ENCODE assay signal across 8 cellular contexts in genomic region chr18:36298113-36298701, GRCh38. TPM values are rescaled to one million over a fixed set of nuclear protein-coding genes. Genes with fewer than 3 reads are reported as not detected.
A peak's percentile ranks its signal among the peaks of the same experiment; 100 is the strongest.
DNase-seq lines count a peak whose midpoint lies in the region; ATAC-seq and TF ChIP-seq lines count a peak whose summit lies in the region.

No MANE protein-coding gene starts in this region.

- peak overlapping the region; percentile 65 for H3K4me3 ChIP-seq in HUES64 (ENCODE audit: low read length)
- peak overlapping the region; percentile 58 to 67 for H3K4me3 ChIP-seq in cardiac fibroblast (replicated peaks in 1 of 2; ENCODE audit: low read depth in 2 of 2, low read length in 2 of 2)
- peak overlapping the region; percentile 41 for H3K4me3 ChIP-seq in lung

- peak overlapping the region; percentile 73 for H3K9ac ChIP-seq in HUES64 (ENCODE audit: low read depth, low read length)

- H3K36me3 ChIP-seq in HUES64 (ENCODE audit: insufficient read depth, low read length), result no peaks in the 10 kb centered on the region
- H3K36me3 ChIP-seq in lung (ENCODE audit: control insufficient read depth in 2 of 2, insufficient read depth in 2 of 2, low read length in 2 of 2), result no peaks in the 10 kb centered on the region

- H3K27me3 ChIP-seq in HUES64 (ENCODE audit: insufficient read depth, low read length), result peaks cover 52% of the 10 kb centered on the region
- peaks cover 6% of the 10 kb centered on the region for H3K27me3 ChIP-seq in lung (ENCODE audit: control insufficient read depth, insufficient read depth)

- H3K27ac ChIP-seq in HUES64 (ENCODE audit: low read depth, low read length) (no peak overlapping the region), lung (ENCODE audit: low read depth in 1 of 2, low read length in 1 of 2) (peak overlapping the region in 1 of 2 donors; percentile 85)

- WGBS in HUES64, result under 1% methylated on average over 67 of the region's 67 CpGs
- 4 to 6% methylated on average over 23 to 67 of the region's 67 CpGs for WGBS in lung, 2 donors

- peak; percentile 56 to 70 for DNase-seq in NCI-H524 (lab: John Stamatoyannopoulos, UW)
- DNase-seq in NCI-H524 treated with DMSO at 0.1 percent for 48 hours (lab: John Stamatoyannopoulos, UW), result no peak
- no peak for DNase-seq in cardiac fibroblast (ENCODE audit: low read depth in 2 of 2)
- no peak for DNase-seq in lung (ENCODE audit: low spot score)
- DNase-seq in erythroblast (lab: John Stamatoyannopoulos, UW), result no peak
- no peak for DNase-seq in stimulated activated naive CD4-positive, alpha-beta T cell (lab: John Stamatoyannopoulos, UW)

- TF ChIP-seq CTCF in cardiac fibroblast (IDR thresholded peaks at IDR 0.05; ENCODE audit: low read depth, low read length) (no peak), lung (IDR thresholded peaks at IDR 0.05; ENCODE audit: control extremely low read depth, extremely low read depth) (no peak)

- no peak for TF ChIP-seq POLR2A in erythroblast (IDR thresholded peaks at IDR 0.05; ENCODE audit: low read length)

- 0 out of 2 replicates have a peak, but pooled peaks cover 9% of the 10 kb centered on the region for H3K4me1 ChIP-seq in HUES64 (ENCODE audit: insufficient read depth, low read length)
- H3K4me1 ChIP-seq in lung (ENCODE audit: control insufficient read depth in 2 of 2, insufficient read depth in 2 of 2, low read length in 2 of 2), result peaks cover 4 to 12% of the 10 kb centered on the region in 2 donors

- no peaks in the 10 kb centered on the region for H3K9me3 ChIP-seq in HUES64 (ENCODE audit: insufficient read depth, low read depth, low read length)
- peaks cover 0 to 4% of the 10 kb centered on the region in 2 donors for H3K9me3 ChIP-seq in lung (ENCODE audit: control insufficient read depth in 2 of 2, insufficient read depth in 1 of 2, low read length in 1 of 2)

- peak; percentile 6 for ATAC-seq in lung (ENCODE audit: insufficient read depth, low FRiP score)
- no peak for ATAC-seq in HG02571 (IDR thresholded peaks at IDR 0.05; ENCODE audit: unreplicated experiment)

RNA-seq across cellular contexts. Expression of gene FHOD3, which starts 0.7 kb away (rescaled TPM):
- 10.9 TPM for polyA plus RNA-seq in HUES64 (2013, experiment 1 of 2)
- 16.7 TPM for polyA plus RNA-seq in HUES64 (2013, experiment 2 of 2)
- 1 to 10 TPM; 4.4 to 7.4 TPM for total RNA-seq in lung
- 1 to 10 TPM; 1.0 to 1.3 TPM for polyA plus RNA-seq in lung

Comparison
In these comparisons a context has a peak if more than half of its experiments do, and no peak if none do; other contexts are left out.
1. DNase-seq: peak in NCI-H524 (2 of 2); none in NCI-H524 treated with DMSO at 0.1 percent for 48 hours (single experiment), cardiac fibroblast (0 of 2), lung (single experiment), erythroblast (0 of 2) and stimulated activated naive CD4-positive, alpha-beta T cell (0 of 6).
2. Peak in every context shown above with its lines, with median percentiles within 50 percentile points of each other: H3K4me3 ChIP-seq.